ENCODE assay signal across 11 cellular contexts in genomic region chr3:152199069-152199838, GRCh38.
DNase-seq lines count a peak whose midpoint lies in the region; ATAC-seq, FAIRE-seq and TF ChIP-seq lines count a peak whose summit lies in the region.
"Had no signal": no experiment of that assay in that cellular context is flagged by ENCODE, and none has a peak within 500 bp of the region (broad histone marks: within the 10 kb centered on the region; RNA-seq: fewer than 3 reads in every experiment).

No MANE protein-coding gene starts in this region.

- no peak for TF ChIP-seq EP300 in upper lobe of left lung (IDR thresholded peaks at IDR 0.05)

- TF ChIP-seq CTCF in breast epithelium (IDR thresholded peaks at IDR 0.05) = no peak
- no peak for TF ChIP-seq CTCF in mammary epithelial cell (conservative IDR thresholded peaks at IDR 0.05 in 1 of 2, IDR thresholded peaks at IDR 0.05 in 1 of 2; ENCODE audit: extremely low read depth in 1 of 2, insufficient read depth in 1 of 2, low read depth in 1 of 2, low read length in 2 of 2)
- TF ChIP-seq CTCF in keratinocyte (optimal IDR thresholded peaks at IDR 0.05 in 1 of 3, IDR thresholded peaks at IDR 0.05 in 1 of 3, conservative IDR thresholded peaks at IDR 0.05 in 1 of 3; ENCODE audit: extremely low read depth in 1 of 3, insufficient read depth in 2 of 3, low read length in 3 of 3) = no peak
- TF ChIP-seq CTCF in upper lobe of left lung (IDR thresholded peaks at IDR 0.05) = no peak

- FAIRE-seq in keratinocyte (lab: Jason Lieb, UNC) = peak; percentile 9

- H3K4me2 ChIP-seq in mammary epithelial cell (ENCODE audit: insufficient read depth, low read depth, low read length) (no peak overlapping the region), keratinocyte (ENCODE audit: control insufficient read depth, extremely low read depth, insufficient read depth, low read depth, low read length) (no peak overlapping the region)
- H3K4me2 ChIP-seq: BLaER1 treated with 17β-estradiol and CSF1 and Interleukin-3, amounts not matched to agents 10 nM and 100 nM had no signal

- H3K27me3 ChIP-seq in breast epithelium = no peaks in the 10 kb centered on the region
- H3K27me3 ChIP-seq in mammary epithelial cell (ENCODE audit: insufficient read depth, low read length) = no peaks in the 10 kb centered on the region
- no peaks in the 10 kb centered on the region for H3K27me3 ChIP-seq in keratinocyte (ENCODE audit: control insufficient read depth, extremely low read depth, insufficient read depth, low read length)
- no peaks in the 10 kb centered on the region for H3K27me3 ChIP-seq in upper lobe of left lung

- TF ChIP-seq POLR2A in breast epithelium (IDR thresholded peaks at IDR 0.05) (no peak), upper lobe of left lung (IDR thresholded peaks at IDR 0.05) (no peak)

- in situ Hi-C loops in mammary epithelial cell (cut with MboI; ENCODE audit: low sequenced_read_pairs in 2 of 2) = no loop called here

- dilution Hi-C loops in mammary epithelial cell (cut with HindIII; ENCODE audit: low sequenced_read_pairs) (no loop called here), keratinocyte (cut with MboI; ENCODE audit: extremely low pct_ligation_motif_present, low sequenced_read_pairs) (no loop called here)

- H3K4me3 ChIP-seq in breast epithelium (peak overlapping the region in 1 of 3 donors; percentile 15), mammary epithelial cell (replicated peaks in 1 of 3; ENCODE audit: insufficient read depth in 1 of 3, low read depth in 2 of 3, low read length in 3 of 3) (no peak overlapping the region), keratinocyte (ENCODE audit: control insufficient read depth in 2 of 3, extremely low read depth in 1 of 3, insufficient read depth in 2 of 3, low read depth in 1 of 3, low read length in 3 of 3) (no peak overlapping the region), upper lobe of left lung (no peak overlapping the region)
- H3K4me3 ChIP-seq: BLaER1 treated with 17β-estradiol and CSF1 and Interleukin-3, amounts not matched to agents 10 nM and 100 nM had no signal

- H3K9me3 ChIP-seq in breast epithelium = no peaks in the 10 kb centered on the region
- H3K9me3 ChIP-seq in mammary epithelial cell (replicated peaks; ENCODE audit: insufficient read depth, low read length) = no peaks in the 10 kb centered on the region
- H3K9me3 ChIP-seq in keratinocyte (ENCODE audit: control insufficient read depth, low read depth, low read length) = no peaks in the 10 kb centered on the region
- H3K9me3 ChIP-seq in upper lobe of left lung = no peaks in the 10 kb centered on the region
- H3K9me3 ChIP-seq: BLaER1 treated with 17β-estradiol and CSF1 and Interleukin-3, amounts not matched to agents 10 nM and 100 nM had no signal

- CTCF ChIA-PET in mammary epithelial cell (lab: Charles Lee; ENCODE audit: low non-redundant PET) = no interaction called here

- DNase-seq in breast epithelium (ENCODE audit: low spot score in 2 of 2) = no peak
- no peak for DNase-seq in mammary epithelial cell
- peak; percentile 50 for DNase-seq in OCI-M1 (lab: John Stamatoyannopoulos, UW)
- no peak for DNase-seq in keratinocyte (ENCODE audit: low read depth, low spot score)
- DNase-seq in upper lobe of left lung = no peak
- DNase-seq in stimulated activated CD4-positive, alpha-beta T cell treated with anti-CD3 and anti-CD28 coated beads, Interleukin-2, amount 100 ng/mL, for 24 hours = no peak
- no peak for DNase-seq in DMS79 (lab: John Stamatoyannopoulos, UW)
- DNase-seq: endodermal cell, NCI-H1417 treated with DMSO at 0.1 percent for 48 hours had no signal

- no peaks in the 10 kb centered on the region for H3K9me1 ChIP-seq in keratinocyte (ENCODE audit: control insufficient read depth, extremely low read depth, insufficient read depth, low read length)

- H3K27ac ChIP-seq in breast epithelium (peak overlapping the region; percentile 44 to 46), mammary epithelial cell (ENCODE audit: insufficient read depth, low read depth, low read length) (no peak overlapping the region), keratinocyte (ENCODE audit: control insufficient read depth, insufficient read depth, low read length) (no peak overlapping the region), upper lobe of left lung (peak overlapping the region; percentile 57 to 84 (median 78))
- H3K27ac ChIP-seq: BLaER1 treated with 17β-estradiol and CSF1 and Interleukin-3, amounts not matched to agents 10 nM and 100 nM had no signal

- no peaks in the 10 kb centered on the region for H3K36me3 ChIP-seq in breast epithelium
- no peaks in the 10 kb centered on the region for H3K36me3 ChIP-seq in mammary epithelial cell (ENCODE audit: insufficient read depth, low read length)
- no peaks in the 10 kb centered on the region for H3K36me3 ChIP-seq in keratinocyte (ENCODE audit: control insufficient read depth in 2 of 2, extremely low read depth in 1 of 2, insufficient read depth in 2 of 2, low read length in 2 of 2)
- H3K36me3 ChIP-seq in upper lobe of left lung = no peaks in the 10 kb centered on the region
- H3K36me3 ChIP-seq: BLaER1 treated with 17β-estradiol and CSF1 and Interleukin-3, amounts not matched to agents 10 nM and 100 nM had no signal

- H4K20me1 ChIP-seq in mammary epithelial cell (ENCODE audit: insufficient read depth, low read length) (no peaks in the 10 kb centered on the region), keratinocyte (ENCODE audit: control insufficient read depth, extremely low read depth, insufficient read depth, low read length) (no peaks in the 10 kb centered on the region)
- H4K20me1 ChIP-seq: BLaER1 treated with 17β-estradiol and CSF1 and Interleukin-3, amounts not matched to agents 10 nM and 100 nM had no signal

- no TSS peak for BruUV-seq in mammary epithelial cell (replicated peaks; lab: Mats Ljungman, UMichigan)

- ATAC-seq in upper lobe of left lung (ENCODE audit: low FRiP score in 2 of 2) = no peak
- ATAC-seq in GM18868 (IDR thresholded peaks at IDR 0.05; ENCODE audit: unreplicated experiment) = no peak

- no peaks in the 10 kb centered on the region for H3K4me1 ChIP-seq in breast epithelium
- no peaks in the 10 kb centered on the region for H3K4me1 ChIP-seq in mammary epithelial cell (ENCODE audit: insufficient read depth, low read length)
- H3K4me1 ChIP-seq in keratinocyte (ENCODE audit: control insufficient read depth, extremely low read depth, insufficient read depth, low read length) = peaks cover 5% of the 10 kb centered on the region
- H3K4me1 ChIP-seq in upper lobe of left lung = peaks cover 19 to 48% (median 27%) of the 10 kb centered on the region in 4 donors

- H2AFZ ChIP-seq in mammary epithelial cell (ENCODE audit: low read depth, low read length) = no peak overlapping the region
- no peak overlapping the region for H2AFZ ChIP-seq in keratinocyte (ENCODE audit: control insufficient read depth, low read length)

- H3K79me2 ChIP-seq in mammary epithelial cell (ENCODE audit: insufficient read depth, low read length) (no peaks in the 10 kb centered on the region), keratinocyte (ENCODE audit: control insufficient read depth, insufficient read depth, low read length) (no peaks in the 10 kb centered on the region)

- H3K9ac ChIP-seq in mammary epithelial cell (ENCODE audit: insufficient read depth, low read length) (no peak overlapping the region), keratinocyte (ENCODE audit: control insufficient read depth, extremely low read depth, insufficient read depth, low read length) (no peak overlapping the region)
- H3K9ac ChIP-seq: BLaER1 treated with 17β-estradiol and CSF1 and Interleukin-3, amounts not matched to agents 10 nM and 100 nM had no signal

- intact Hi-C loops in breast epithelium (cut with DNase I; ENCODE audit: low total_unique reads) = no loop called here
- intact Hi-C loops in mammary epithelial cell (cut with micrococcal nuclease) = no loop called here

- WGBS in mammary epithelial cell (ENCODE audit: low coverage, missing lambda C conversion rate) = 96% methylated on average over 3 of the region's 3 CpGs
- WGBS in upper lobe of left lung, 2 donors = 49 to 64% methylated on average over 3 of the region's 3 CpGs

Comparison
In these comparisons a context has a peak if more than half of its experiments do, and no peak if none do; other contexts are left out.
1. H3K27ac ChIP-seq: peak in breast epithelium (2 of 2) and upper lobe of left lung (4 of 4); none in mammary epithelial cell (single experiment) and keratinocyte (single experiment).